In the genomic region with DNA sequence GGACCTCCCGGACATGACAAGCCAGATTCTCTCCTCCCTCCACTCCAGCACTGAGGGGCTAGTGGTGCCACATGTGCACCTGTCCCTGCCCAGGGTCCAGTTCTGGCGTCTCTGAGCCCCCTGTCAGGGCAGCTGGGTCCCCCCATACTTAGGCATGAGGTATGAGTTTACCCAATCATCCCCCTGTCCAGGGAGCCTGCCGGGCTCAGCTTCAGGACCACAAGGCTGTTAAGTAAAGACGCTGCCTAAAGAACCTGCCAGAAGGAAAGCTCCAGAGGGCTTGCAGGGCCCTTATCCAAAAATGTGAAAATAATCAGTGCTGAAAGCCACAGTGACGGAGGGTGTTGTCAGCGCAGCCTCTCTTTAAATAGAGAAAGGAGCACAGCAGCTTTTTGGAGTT, we compare ENCODE assay signal across 20 cellular contexts. TPM values are rescaled to one million over a fixed set of nuclear protein-coding genes. Genes with fewer than 3 reads are reported as not detected.
"Had no signal": no experiment of that assay in that cellular context is flagged by ENCODE, and none has a peak within 500 bp of the region (broad histone marks: within the 10 kb centered on the region; RNA-seq: fewer than 3 reads in every experiment).

No MANE protein-coding gene starts in this region.

- H3K4me1 Mint-ChIP-seq: activated CD4-positive, alpha-beta T cell treated with anti-CD3 and anti-CD28 coated beads, Interleukin-2, amount 10 ng/mL, durations not matched to agents 7 days and 5 days; immature natural killer cell had no signal

- H3K9me3 ChIP-seq: ascending aorta, lower lobe of right lung, pancreas had no signal

- H3K27me3 ChIP-seq: ascending aorta, neural progenitor cell, pancreas had no signal

- H3K4me3 ChIP-seq: ascending aorta, lower lobe of right lung, neural progenitor cell, pancreas had no signal

- H3K9me3 Mint-ChIP-seq: immature natural killer cell; T-helper 2 cell treated with Interferon-gamma antibody and Interleukin-4, amounts not matched to agents 5 μg/mL and 100 μg/mL, for 36 hours; type B pancreatic cell had no signal

- ATAC-seq: esophagus mucosa; lower lobe of right lung; pancreas; stimulated activated naive B cell treated with anti-CD40 and anti-IgM and Interleukin-4, amounts not matched to agents 10 μg/mL and 1 μg/mL and 100 μg/mL, for 72 hours had no signal

- H3K36me3 ChIP-seq: ascending aorta, neural progenitor cell, pancreas had no signal

- H3K27me3 Mint-ChIP-seq: type B pancreatic cell had no signal

- H3K27ac ChIP-seq: ascending aorta, lower lobe of right lung, neural progenitor cell had no signal

- H2AFZ ChIP-seq: neural progenitor cell had no signal

- DNase-seq: activated CD4-positive, alpha-beta T cell treated with anti-CD3 and anti-CD28 coated beads, Interleukin-2, amount 10 ng/mL, durations not matched to agents 7 days and 5 days; activated naive CD4-positive, alpha-beta T cell; caudate nucleus; foreskin melanocyte; head of caudate nucleus; immature natural killer cell; lower lobe of right lung; midbrain; pancreas; stimulated activated CD4-positive, alpha-beta T cell treated with anti-CD3 and anti-CD28 coated beads, Interleukin-15, amount 100 ng/mL, for 24 hours; stimulated activated CD4-positive, alpha-beta T cell treated with anti-CD3 and anti-CD28 coated beads, Interleukin-4, amount 100 ng/mL, for 1 hour; stimulated activated naive B cell treated with anti-CD40 and anti-IgM and Interleukin-4, amounts not matched to agents 10 μg/mL and 1 μg/mL and 100 μg/mL, for 72 hours; SW 1271 had no signal

- H3K4me2 ChIP-seq: neural progenitor cell had no signal

- H3K4me3 Mint-ChIP-seq: activated CD4-positive, alpha-beta T cell treated with anti-CD3 and anti-CD28 coated beads, Interleukin-2, amount 10 ng/mL, durations not matched to agents 7 days and 5 days; immature natural killer cell; neural progenitor cell; stimulated activated naive B cell treated with anti-CD40 and anti-IgM and Interleukin-4, amounts not matched to agents 10 μg/mL and 1 μg/mL and 100 μg/mL, for 72 hours; T-helper 2 cell treated with Interferon-gamma antibody and Interleukin-4, amounts not matched to agents 5 μg/mL and 100 μg/mL, for 36 hours; type B pancreatic cell had no signal

- H3K9ac ChIP-seq: neural progenitor cell had no signal

- FAIRE-seq: colon, pancreas had no signal

- H3K27ac Mint-ChIP-seq: activated CD4-positive, alpha-beta T cell treated with anti-CD3 and anti-CD28 coated beads, Interleukin-2, amount 10 ng/mL, durations not matched to agents 7 days and 5 days; immature natural killer cell; stimulated activated naive B cell treated with anti-CD40 and anti-IgM and Interleukin-4, amounts not matched to agents 10 μg/mL and 1 μg/mL and 100 μg/mL, for 72 hours; T-helper 2 cell treated with Interferon-gamma antibody and Interleukin-4, amounts not matched to agents 5 μg/mL and 100 μg/mL, for 36 hours; type B pancreatic cell had no signal

- H3K36me3 Mint-ChIP-seq: immature natural killer cell had no signal

RNA-seq across cellular contexts. Expression of gene SH3BP4, which starts 40.0 kb away (rescaled TPM):
- total RNA-seq: activated CD4-positive, alpha-beta T cell treated with anti-CD3 and anti-CD28 coated beads, Interleukin-2, amount 10 ng/mL, durations not matched to agents 7 days and 5 days; activated CD8-positive, alpha-beta memory T cell treated with anti-CD3 and anti-CD28 coated beads for 36 hours had no signal
